8 cellular contexts compared by ENCODE assay signal in the genomic region with DNA sequence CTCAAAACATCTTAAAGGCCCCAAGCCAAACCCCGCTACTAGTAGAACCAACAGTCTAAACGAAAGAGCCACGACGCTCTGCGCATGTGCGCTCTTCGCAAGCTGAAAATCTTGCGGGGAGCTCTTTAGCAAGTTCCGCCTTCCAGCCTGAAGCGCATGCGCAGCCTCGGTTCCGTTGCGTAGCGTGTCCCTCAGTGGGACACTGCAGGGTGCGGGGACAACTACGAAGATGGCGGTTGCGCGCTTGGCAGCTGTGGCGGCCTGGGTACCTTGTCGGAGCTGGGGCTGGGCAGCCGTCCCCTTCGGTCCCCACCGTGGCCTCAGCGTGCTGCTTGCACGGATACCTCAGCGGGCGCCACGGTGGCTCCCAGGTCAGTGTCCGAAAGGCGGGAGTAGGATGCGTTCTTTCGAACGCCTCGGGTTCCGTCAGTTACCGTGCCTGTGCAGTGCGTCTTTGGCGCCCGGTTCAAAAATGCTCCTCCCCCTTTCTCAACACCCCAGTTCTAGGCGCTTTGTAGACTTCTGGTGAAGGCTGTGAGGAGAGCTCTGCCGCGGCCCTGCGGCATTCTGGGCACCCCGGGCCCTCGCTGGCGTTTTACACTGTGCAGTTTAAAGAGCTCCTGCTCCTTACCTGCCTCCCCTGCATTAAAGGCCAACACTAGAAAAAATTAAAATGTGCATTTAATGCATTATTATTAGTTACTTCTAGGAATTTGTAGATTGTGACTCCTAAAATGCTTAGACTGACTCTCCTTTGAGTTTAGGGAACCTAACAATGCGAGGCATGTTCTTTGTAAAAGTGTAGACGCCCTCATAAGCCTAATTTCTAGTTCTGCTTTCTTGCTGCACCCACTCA. TPM values are rescaled to one million over a fixed set of nuclear protein-coding genes. Genes with fewer than 3 reads are reported as not detected.
DNase-seq lines count a peak whose midpoint lies in the region; ATAC-seq, FAIRE-seq and TF ChIP-seq lines count a peak whose summit lies in the region.

A gene (plus strand): TSS at position 194 of the 856 bp plus-strand sequence. CDS start 36 bp downstream, at position 230.

- DNase-seq in GM12892 (ENCODE audit: insufficient read length) (peak; percentile 52), NCI-H1436 treated with DMSO at 0.1 percent for 48 hours (lab: John Stamatoyannopoulos, UW) (peak; percentile 92), amygdala (lab: John Stamatoyannopoulos, UW) (peak; percentile 73 to 97 (median 92)), left ventricle myocardium superior (peak; percentile 99), prostate gland (ENCODE audit: low spot score) (peak; percentile 95)

- peak in 1 of 4 experiments; percentile 20 for TF ChIP-seq CTCF in prostate gland (IDR thresholded peaks at IDR 0.05)

- 0% methylated on average over 33 of the region's 50 CpGs for WGBS in prostate gland
- WGBS in urinary bladder = under 1% methylated on average over 50 of the region's 50 CpGs

- H3K36me3 Mint-ChIP-seq in T-helper 1 cell treated with Interleukin-12 subunit alpha and Interleukin-12 subunit beta and Interleukin-4 antibody, amounts not matched to agents 30 μg/mL and 1 μg/mL, for 36 hours (ENCODE audit: low read depth) = peaks cover 7% of the 10 kb centered on the region

- peak within 1 kb of the TSS; percentile 81 for H3K4me3 Mint-ChIP-seq in T-helper 1 cell treated with Interleukin-12 subunit alpha and Interleukin-12 subunit beta and Interleukin-4 antibody, amounts not matched to agents 30 μg/mL and 1 μg/mL, for 36 hours

- peak; percentile 100 for FAIRE-seq in GM12892 (lab: Jason Lieb, UNC)

- H3K4me3 ChIP-seq in prostate gland (peak within 1 kb of the TSS; percentile 71 to 88), urinary bladder (ENCODE audit: low read depth, low read length) (peak within 1 kb of the TSS; percentile 74)

- no peaks in the 10 kb centered on the region for H3K27me3 ChIP-seq in prostate gland (replicated peaks; ENCODE audit: insufficient read depth)

- peak; percentile 91 for TF ChIP-seq POLR2A in GM12892 (IDR thresholded peaks at IDR 0.05; ENCODE audit: low read depth, low read length)
- peak; percentile 94 for TF ChIP-seq POLR2A in prostate gland (IDR thresholded peaks at IDR 0.05)

- peaks cover 6% of the 10 kb centered on the region for H3K4me1 ChIP-seq in prostate gland (replicated peaks)
- no peaks in the 10 kb centered on the region for H3K4me1 ChIP-seq in urinary bladder (ENCODE audit: insufficient read depth)

- peaks cover 22% of the 10 kb centered on the region for H3K27me3 Mint-ChIP-seq in T-helper 1 cell treated with Interleukin-12 subunit alpha and Interleukin-12 subunit beta and Interleukin-4 antibody, amounts not matched to agents 30 μg/mL and 1 μg/mL, for 36 hours (ENCODE audit: low read depth)

- H3K9me3 ChIP-seq in prostate gland = no peaks in the 10 kb centered on the region

- no peaks in the 10 kb centered on the region for H3K36me3 ChIP-seq in prostate gland
- H3K36me3 ChIP-seq in urinary bladder (ENCODE audit: insufficient read depth) = no peaks in the 10 kb centered on the region

- H3K27ac Mint-ChIP-seq in T-helper 1 cell treated with Interleukin-12 subunit alpha and Interleukin-12 subunit beta and Interleukin-4 antibody, amounts not matched to agents 30 μg/mL and 1 μg/mL, for 36 hours = peak within 1 kb of the TSS; percentile 81

- intact Hi-C loops in left ventricle myocardium superior (cut with micrococcal nuclease) = no loop called here
- intact Hi-C loops in prostate gland (cut with DNase I) = no loop called here

- no peaks in the 10 kb centered on the region for H3K9me3 Mint-ChIP-seq in T-helper 1 cell treated with Interleukin-12 subunit alpha and Interleukin-12 subunit beta and Interleukin-4 antibody, amounts not matched to agents 30 μg/mL and 1 μg/mL, for 36 hours

- H3K4me1 Mint-ChIP-seq in T-helper 1 cell treated with Interleukin-12 subunit alpha and Interleukin-12 subunit beta and Interleukin-4 antibody, amounts not matched to agents 30 μg/mL and 1 μg/mL, for 36 hours (ENCODE audit: low read depth) = peaks cover 41% of the 10 kb centered on the region

- H3K27ac ChIP-seq in prostate gland = peak within 1 kb of the TSS; percentile 72 to 87
- peak within 1 kb of the TSS; percentile 74 for H3K27ac ChIP-seq in urinary bladder (ENCODE audit: low read depth)

- ATAC-seq in HG02840 (IDR thresholded peaks at IDR 0.05; ENCODE audit: low FRiP score, unreplicated experiment) (peak; percentile 97), left ventricle myocardium superior (peak; percentile 98)

RNA-seq across cellular contexts. Expression of the gene that starts here (rescaled TPM):
- 27.9 TPM for polyA plus RNA-seq in GM12892 (2012; ENCODE audit: missing spikeins)
- total RNA-seq in left ventricle myocardium superior (55.9 TPM), prostate gland (10 to 100 TPM; 36.3 to 40.1 TPM), urinary bladder (62.3 TPM)
- polyA plus RNA-seq in urinary bladder = 23.3 TPM

Comparison
In these comparisons a context has a peak if more than half of its experiments do, and no peak if none do; other contexts are left out.
1. Peak in every context shown above with its lines: DNase-seq, ATAC-seq, H3K4me3 ChIP-seq and H3K27ac ChIP-seq.